13 cellular contexts compared by ENCODE assay signal in genomic region chr12:124387510-124387855, GRCh38.
DNase-seq lines count a peak whose midpoint lies in the region; ATAC-seq, FAIRE-seq and TF ChIP-seq lines count a peak whose summit lies in the region.
"Had no signal": no experiment of that assay in that cellular context is flagged by ENCODE, and none has a peak within 500 bp of the region (broad histone marks: within the 10 kb centered on the region; RNA-seq: fewer than 3 reads in every experiment).

No MANE protein-coding gene starts in this region.

- intact Hi-C loops in Panc1 (cut with micrococcal nuclease; ENCODE audit: unreplicated experiment) (loop anchor here (10.0 kb wide), 1 partner anchor 297 kb away; no protein-coding TSS in a partner anchor), pancreas (cut with DNase I) (loop anchor here in 1 of 3 donors (10.0 kb wide), 1 partner anchor 107 kb away; no protein-coding TSS in a partner anchor)
- intact Hi-C loops in naive thymus-derived CD4-positive, alpha-beta T cell (cut with micrococcal nuclease): no loop called here
- intact Hi-C loops in activated CD4-positive, alpha-beta memory T cell treated with anti-CD3 and anti-CD28 coated beads for 36 hours (cut with micrococcal nuclease): loop anchor here (5.0 kb wide), 1 partner anchor 180 kb away; the partner anchor contains the start of gene NCOR2

- POLR2A ChIA-PET in AG04449 (lab: Yijun Ruan, JAX): interaction anchor here (0.9 to 3.9 kb wide), 5 partner anchors 7 to 132 kb away, joined by 3 to 29 read pairs (median 8); no protein-coding TSS in a partner anchor
- POLR2A ChIA-PET in Panc1 (lab: Charles Lee): interaction anchor here (0.6 kb wide), 1 partner anchor 36 kb away, joined by 5 read pairs; no protein-coding TSS in a partner anchor
- POLR2A ChIA-PET in naive thymus-derived CD4-positive, alpha-beta T cell (lab: Charles Lee): no interaction called here
- POLR2A ChIA-PET in activated CD4-positive, alpha-beta memory T cell treated with anti-CD3 and anti-CD28 coated beads for 36 hours (lab: Charles Lee): no interaction called here

- H3K4me1 Mint-ChIP-seq in naive thymus-derived CD4-positive, alpha-beta T cell: peaks cover 16 to 38% (median 30%) of the 10 kb centered on the region in 7 donors
- peaks cover 28% of the 10 kb centered on the region for H3K4me1 Mint-ChIP-seq in neural progenitor cell
- H3K4me1 Mint-ChIP-seq in activated CD4-positive, alpha-beta memory T cell treated with anti-CD3 and anti-CD28 coated beads for 36 hours (ENCODE audit: low read depth): peaks cover 35% of the 10 kb centered on the region

- WGBS in pancreas, 2 donors: 12 to 24% methylated on average over 21 to 22 of the region's 22 CpGs

- DNase-seq in AG04449 (ENCODE audit: low read depth, low spot score) (no peak), Panc1 (ENCODE audit: low read depth, low spot score) (no peak), foreskin fibroblast (no peak), pancreas (peak; percentile 80 to 92 (median 86)), AML-193 (lab: John Stamatoyannopoulos, UW) (no peak), neural progenitor cell (ENCODE audit: low spot score) (no peak)
- no peak for DNase-seq in naive thymus-derived CD4-positive, alpha-beta T cell
- no peak for DNase-seq in activated CD4-positive, alpha-beta memory T cell treated with anti-CD3 and anti-CD28 coated beads for 36 hours
- DNase-seq: natural killer cell, NCI-H446, T-helper 9 cell had no signal

- H3K36me3 Mint-ChIP-seq in naive thymus-derived CD4-positive, alpha-beta T cell: peaks cover 0 to 5% (median 3%) of the 10 kb centered on the region in 5 donors
- H3K36me3 Mint-ChIP-seq in neural progenitor cell: peaks cover 2% of the 10 kb centered on the region
- peaks cover 3% of the 10 kb centered on the region for H3K36me3 Mint-ChIP-seq in activated CD4-positive, alpha-beta memory T cell treated with anti-CD3 and anti-CD28 coated beads for 36 hours
- H3K36me3 Mint-ChIP-seq: natural killer cell had no signal

- H3K9me3 ChIP-seq in Panc1 (ENCODE audit: control insufficient read depth, insufficient read depth, low read depth, low read length): no peaks in the 10 kb centered on the region
- no peaks in the 10 kb centered on the region for H3K9me3 ChIP-seq in pancreas
- H3K9me3 ChIP-seq in naive thymus-derived CD4-positive, alpha-beta T cell (ENCODE audit: control insufficient read depth in 2 of 3, low read length in 3 of 3): no peaks in the 10 kb centered on the region
- H3K9me3 ChIP-seq in neural progenitor cell (ENCODE audit: low read depth): no peaks in the 10 kb centered on the region

- in situ Hi-C loops in Panc1 (cut with HindIII; ENCODE audit: low pct_unique_long_range_greater_than_20kb, low sequenced_read_pairs): no loop called here

- peaks cover 5% of the 10 kb centered on the region for H3F3A ChIP-seq in neural progenitor cell (ENCODE audit: low read depth)

- H4K20me1 ChIP-seq in neural progenitor cell (ENCODE audit: low read depth): peaks cover 62% of the 10 kb centered on the region

- no TSS peak for BruUV-seq in Panc1 (replicated peaks; lab: Mats Ljungman, UMichigan)

- H3K27ac ChIP-seq in Panc1 (ENCODE audit: low read length) (peak overlapping the region; percentile 94), pancreas (peak overlapping the region; percentile 80 to 90 (median 86)), neural progenitor cell (no peak overlapping the region)
- no peak overlapping the region for H3K27ac ChIP-seq in naive thymus-derived CD4-positive, alpha-beta T cell (ENCODE audit: low read depth, low read length)

- no peak for ATAC-seq in Panc1
- ATAC-seq in pancreas: peak; percentile 25 to 65 (median 56)
- ATAC-seq in naive thymus-derived CD4-positive, alpha-beta T cell: no peak
- ATAC-seq: activated T-helper 17 cell treated with anti-CD3 and anti-CD28 coated beads, Interleukin-2, amount 50 U/mL, for 72 hours; natural killer cell had no signal

- H3K27me3 Mint-ChIP-seq in naive thymus-derived CD4-positive, alpha-beta T cell: no peaks in the 10 kb centered on the region
- peaks cover 11% of the 10 kb centered on the region for H3K27me3 Mint-ChIP-seq in neural progenitor cell (ENCODE audit: insufficient read depth, low read depth)
- H3K27me3 Mint-ChIP-seq in activated CD4-positive, alpha-beta memory T cell treated with anti-CD3 and anti-CD28 coated beads for 36 hours: no peaks in the 10 kb centered on the region
- H3K27me3 Mint-ChIP-seq: activated T-helper 17 cell treated with anti-CD3 and anti-CD28 coated beads, Interleukin-2, amount 50 U/mL, for 72 hours; B cell had no signal

- CTCF ChIA-PET in AG04449 (lab: Yijun Ruan, JAX): interaction anchor here (0.9 to 10.1 kb wide), 5 partner anchors 12 to 384 kb away, joined by 3 to 70 read pairs (median 6); no protein-coding TSS in a partner anchor
- CTCF ChIA-PET in Panc1 (lab: Charles Lee): no interaction called here
- CTCF ChIA-PET in naive thymus-derived CD4-positive, alpha-beta T cell (lab: Charles Lee): no interaction called here
- CTCF ChIA-PET in activated CD4-positive, alpha-beta memory T cell treated with anti-CD3 and anti-CD28 coated beads for 36 hours (lab: Charles Lee): no interaction called here

- H3K27me3 ChIP-seq in Panc1 (ENCODE audit: control insufficient read depth, insufficient read depth, low read length) (no peaks in the 10 kb centered on the region), pancreas (no peaks in the 10 kb centered on the region), neural progenitor cell (peaks cover 13% of the 10 kb centered on the region)
- H3K27me3 ChIP-seq in naive thymus-derived CD4-positive, alpha-beta T cell (ENCODE audit: control insufficient read depth in 2 of 2, insufficient read depth in 2 of 2, low read length in 2 of 2): no peaks in the 10 kb centered on the region

- no peak overlapping the region for H2AFZ ChIP-seq in neural progenitor cell (replicated peaks)

- no peak overlapping the region for H3K9ac ChIP-seq in neural progenitor cell

- peak overlapping the region in 1 of 10 donors; percentile 77 for H3K4me3 Mint-ChIP-seq in naive thymus-derived CD4-positive, alpha-beta T cell
- H3K4me3 Mint-ChIP-seq in neural progenitor cell: no peak overlapping the region
- no peak overlapping the region for H3K4me3 Mint-ChIP-seq in activated CD4-positive, alpha-beta memory T cell treated with anti-CD3 and anti-CD28 coated beads for 36 hours

- H3K4me3 ChIP-seq in AG04449 (ENCODE audit: low read depth, low read length) (peak overlapping the region; percentile 89), Panc1 (ENCODE audit: low read depth in 2 of 2, low read length in 2 of 2) (peak overlapping the region; percentile 72 to 86), foreskin fibroblast (ENCODE audit: low read depth in 1 of 2, low read length in 2 of 2) (peak overlapping the region; percentile 22 to 88), pancreas (peak overlapping the region in 3 of 4 donors; percentile 49 to 70 (median 61)), neural progenitor cell (no peak overlapping the region)
- no peak overlapping the region for H3K4me3 ChIP-seq in naive thymus-derived CD4-positive, alpha-beta T cell (ENCODE audit: low read length)

- H3K79me2 ChIP-seq in neural progenitor cell (ENCODE audit: low read depth): no peaks in the 10 kb centered on the region

- peaks cover 0 to 2% (median 0%) of the 10 kb centered on the region in 11 donors for H3K9me3 Mint-ChIP-seq in naive thymus-derived CD4-positive, alpha-beta T cell
- H3K9me3 Mint-ChIP-seq in neural progenitor cell: no peaks in the 10 kb centered on the region
- no peaks in the 10 kb centered on the region for H3K9me3 Mint-ChIP-seq in activated CD4-positive, alpha-beta memory T cell treated with anti-CD3 and anti-CD28 coated beads for 36 hours
- H3K9me3 Mint-ChIP-seq: activated T-helper 17 cell treated with anti-CD3 and anti-CD28 coated beads, Interleukin-2, amount 50 U/mL, for 72 hours; natural killer cell had no signal

- H3K36me3 ChIP-seq in Panc1 (ENCODE audit: control insufficient read depth, insufficient read depth, low read length) (peaks cover 5% of the 10 kb centered on the region; the same call in 1 of the 2 replicates), pancreas (peaks cover 0 to 21% (median 10%) of the 10 kb centered on the region in 3 donors), neural progenitor cell (no peaks in the 10 kb centered on the region)
- H3K36me3 ChIP-seq in naive thymus-derived CD4-positive, alpha-beta T cell (ENCODE audit: control insufficient read depth in 2 of 3, insufficient read depth in 3 of 3, low read length in 3 of 3): peaks cover 0 to 32% (median 5%) of the 10 kb centered on the region in 3 experiments

- H3K27ac Mint-ChIP-seq in naive thymus-derived CD4-positive, alpha-beta T cell: no peak overlapping the region
- H3K27ac Mint-ChIP-seq in neural progenitor cell: no peak overlapping the region
- H3K27ac Mint-ChIP-seq in activated CD4-positive, alpha-beta memory T cell treated with anti-CD3 and anti-CD28 coated beads for 36 hours: no peak overlapping the region
- H3K27ac Mint-ChIP-seq: activated T-helper 17 cell treated with anti-CD3 and anti-CD28 coated beads, Interleukin-2, amount 50 U/mL, for 72 hours; B cell had no signal

- FAIRE-seq in pancreas (lab: Jason Lieb, UNC): no peak

- TF ChIP-seq CTCF in AG04449 (IDR thresholded peaks at IDR 0.05; ENCODE audit: insufficient read depth, low read length, missing control alignments): no peak
- no peak for TF ChIP-seq CTCF in Panc1 (IDR thresholded peaks at IDR 0.05)
- TF ChIP-seq CTCF in foreskin fibroblast (IDR thresholded peaks at IDR 0.05; ENCODE audit: low read depth, low read length): no peak
- TF ChIP-seq CTCF in pancreas (IDR thresholded peaks at IDR 0.05): no peak
- no peak for TF ChIP-seq CTCF in neural progenitor cell (IDR thresholded peaks at IDR 0.05)

- H3K4me1 ChIP-seq in Panc1 (ENCODE audit: control insufficient read depth, insufficient read depth, low read length): peaks cover 73% of the 10 kb centered on the region
- H3K4me1 ChIP-seq in pancreas: peaks cover 3 to 38% (median 24%) of the 10 kb centered on the region in 3 donors
- H3K4me1 ChIP-seq in naive thymus-derived CD4-positive, alpha-beta T cell (ENCODE audit: control insufficient read depth in 2 of 2, insufficient read depth in 2 of 2, low read length in 2 of 2): peaks cover 4 to 19% of the 10 kb centered on the region in 2 donors
- peaks cover 10% of the 10 kb centered on the region for H3K4me1 ChIP-seq in neural progenitor cell

- H3K4me2 ChIP-seq in neural progenitor cell: no peak overlapping the region

Comparison
In these comparisons a context has a peak if more than half of its experiments do, and no peak if none do; other contexts are left out.
1. DNase-seq: peak in pancreas (6 of 6); none in AG04449 (single experiment), Panc1 (single experiment), foreskin fibroblast (0 of 2), AML-193 (0 of 2), naive thymus-derived CD4-positive, alpha-beta T cell (0 of 9), neural progenitor cell (single experiment) and activated CD4-positive, alpha-beta memory T cell treated with anti-CD3 and anti-CD28 coated beads for 36 hours (single experiment).
2. H3K4me3 ChIP-seq: peak in AG04449 (single experiment), Panc1 (2 of 2), foreskin fibroblast (2 of 2) and pancreas (3 of 4); none in naive thymus-derived CD4-positive, alpha-beta T cell (single experiment) and neural progenitor cell (single experiment).
3. ATAC-seq: peak in pancreas (4 of 4); none in Panc1 (single experiment) and naive thymus-derived CD4-positive, alpha-beta T cell (single experiment).
4. H3K27ac ChIP-seq: peak in Panc1 (single experiment) and pancreas (4 of 4); none in naive thymus-derived CD4-positive, alpha-beta T cell (single experiment) and neural progenitor cell (single experiment).
5. POLR2A ChIA-PET loops: an anchor here in AG04449 (0.9 to 3.9 kb wide) and Panc1 (0.6 kb wide); none called in naive thymus-derived CD4-positive, alpha-beta T cell and activated CD4-positive, alpha-beta memory T cell treated with anti-CD3 and anti-CD28 coated beads for 36 hours.
6. intact Hi-C loops: an anchor here in Panc1 (10.0 kb wide) and activated CD4-positive, alpha-beta memory T cell treated with anti-CD3 and anti-CD28 coated beads for 36 hours (5.0 kb wide); none called in naive thymus-derived CD4-positive, alpha-beta T cell.